ENCODE assay signal across 1 cellular context in the genomic region with DNA sequence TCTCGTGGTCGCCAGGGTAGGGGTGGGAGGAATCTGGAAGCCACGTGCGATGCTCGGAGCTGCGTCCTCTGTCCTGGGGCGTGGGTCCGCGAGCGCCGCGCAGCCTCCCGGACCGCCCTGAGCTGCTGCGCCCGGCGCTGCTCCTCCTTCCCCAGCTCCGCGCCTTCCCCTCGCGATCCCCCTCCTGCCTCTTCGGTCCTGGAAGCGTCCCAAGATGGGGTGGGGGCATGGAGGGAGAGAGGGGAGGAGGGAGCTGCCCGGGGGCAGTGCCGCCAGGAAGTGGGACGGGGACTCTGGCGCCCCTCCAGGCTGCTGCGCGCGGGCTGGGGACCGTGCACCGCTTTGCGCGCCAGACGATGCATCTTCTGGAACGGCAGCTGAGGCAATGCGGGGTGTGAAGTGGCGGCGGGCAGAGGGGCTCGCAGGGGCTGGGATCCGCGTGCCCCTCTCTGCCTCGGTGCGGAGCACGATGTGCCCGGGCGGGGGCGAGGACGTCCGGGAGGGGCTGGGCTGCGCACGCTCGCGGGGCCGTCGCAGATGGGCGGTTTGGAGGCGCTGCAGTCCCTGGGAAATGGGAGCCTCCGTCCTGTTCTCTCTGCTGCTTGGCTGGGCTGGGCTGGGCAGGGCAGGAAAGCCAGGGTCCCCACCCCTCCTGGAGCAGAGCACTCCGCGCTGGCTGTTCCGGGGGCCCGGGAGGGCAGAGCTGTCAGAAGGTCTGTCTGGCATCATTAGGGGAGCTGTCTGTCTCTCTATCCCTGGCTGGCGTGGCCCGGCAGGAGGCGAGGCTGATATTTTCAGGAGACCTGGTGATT.
A peak's percentile ranks its signal among the peaks of the same experiment; 100 is the strongest.
TF ChIP-seq lines count a peak whose summit lies in the region.

No MANE protein-coding gene starts in this region.

TF ChIP-seq in WTC11, 78 proteins besides CTCF, POLR2A, EP300 and RAD21 (continued from another document):
- TF ChIP-seq, protein P1, sequence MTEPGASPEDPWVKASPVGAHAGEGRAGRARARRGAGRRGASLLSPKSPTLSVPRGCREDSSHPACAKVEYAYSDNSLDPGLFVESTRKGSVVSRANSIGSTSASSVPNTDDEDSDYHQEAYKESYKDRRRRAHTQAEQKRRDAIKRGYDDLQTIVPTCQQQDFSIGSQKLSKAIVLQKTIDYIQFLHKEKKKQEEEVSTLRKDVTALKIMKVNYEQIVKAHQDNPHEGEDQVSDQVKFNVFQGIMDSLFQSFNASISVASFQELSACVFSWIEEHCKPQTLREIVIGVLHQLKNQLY (CRISPR knock-in tag; IDR thresholded peaks at IDR 0.05) = no peak
- TF ChIP-seq RELA (CRISPR knock-in tag; IDR thresholded peaks at IDR 0.05; ENCODE audit: borderline replicate concordance) = 0 out of 2 replicates have a peak, but pooled peaks have one; percentile 84
- TF ChIP-seq ZNF671 (CRISPR knock-in tag; IDR thresholded peaks at IDR 0.05) = no peak
- TF ChIP-seq, protein P2, sequence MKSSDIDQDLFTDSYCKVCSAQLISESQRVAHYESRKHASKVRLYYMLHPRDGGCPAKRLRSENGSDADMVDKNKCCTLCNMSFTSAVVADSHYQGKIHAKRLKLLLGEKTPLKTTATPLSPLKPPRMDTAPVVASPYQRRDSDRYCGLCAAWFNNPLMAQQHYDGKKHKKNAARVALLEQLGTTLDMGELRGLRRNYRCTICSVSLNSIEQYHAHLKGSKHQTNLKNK (CRISPR knock-in tag; IDR thresholded peaks at IDR 0.05) = no peak
- TF ChIP-seq SOX15 (CRISPR knock-in tag; IDR thresholded peaks at IDR 0.05) = no peak
- TF ChIP-seq TP53 (CRISPR knock-in tag; IDR thresholded peaks at IDR 0.05) = peak; percentile 90; the same call in 1 of the 2 replicates
- no peak for TF ChIP-seq PRRX2 (CRISPR knock-in tag; IDR thresholded peaks at IDR 0.05)
- no peak for TF ChIP-seq TCF7 (CRISPR knock-in tag; IDR thresholded peaks at IDR 0.05; ENCODE audit: low read depth)
- TF ChIP-seq, protein P3, sequence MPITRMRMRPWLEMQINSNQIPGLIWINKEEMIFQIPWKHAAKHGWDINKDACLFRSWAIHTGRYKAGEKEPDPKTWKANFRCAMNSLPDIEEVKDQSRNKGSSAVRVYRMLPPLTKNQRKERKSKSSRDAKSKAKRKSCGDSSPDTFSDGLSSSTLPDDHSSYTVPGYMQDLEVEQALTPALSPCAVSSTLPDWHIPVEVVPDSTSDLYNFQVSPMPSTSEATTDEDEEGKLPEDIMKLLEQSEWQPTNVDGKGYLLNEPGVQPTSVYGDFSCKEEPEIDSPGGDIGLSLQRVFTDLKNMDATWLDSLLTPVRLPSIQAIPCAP (CRISPR knock-in tag; IDR thresholded peaks at IDR 0.05) = peak; percentile 38; the same call in 1 of the 2 replicates
- TF ChIP-seq ZNF232 (CRISPR knock-in tag; IDR thresholded peaks at IDR 0.05) = no peak; the same call in 1 of the 2 replicates
TF ChIP-seq in WTC11: peak in this region for 28.
